14 cellular contexts compared by ENCODE assay signal in genomic region chr9:99108131-99108530, GRCh38. TPM values are rescaled to one million over a fixed set of nuclear protein-coding genes. Genes with fewer than 3 reads are reported as not detected.
DNase-seq lines count a peak whose midpoint lies in the region; ATAC-seq and TF ChIP-seq lines count a peak whose summit lies in the region.
"Had no signal": no experiment of that assay in that cellular context is flagged by ENCODE, and none has a peak within 500 bp of the region (broad histone marks: within the 10 kb centered on the region; RNA-seq: fewer than 3 reads in every experiment).

No MANE protein-coding gene starts in this region.

- no peak overlapping the region for H3K4me3 ChIP-seq in uterus
- H3K4me3 ChIP-seq: gastrocnemius medialis, PC-9 had no signal

- intact Hi-C loops in CD14-positive monocyte (cut with micrococcal nuclease) (loop anchor here (5.0 to 10.0 kb wide), 2 partner anchors 51 to 113 kb away; no protein-coding TSS in a partner anchor), uterus (cut with DNase I; ENCODE audit: low total_unique reads) (no loop called here)

- POLR2A ChIA-PET in naive thymus-derived CD8-positive, alpha-beta T cell (lab: Charles Lee), result interaction anchor here (6.1 kb wide), 1 partner anchor 29 kb away, joined by 53 read pairs; no protein-coding TSS in a partner anchor

- peaks cover 0 to 5% (median 0%) of the 10 kb centered on the region in 3 donors for H3K27me3 Mint-ChIP-seq in CD14-positive monocyte (ENCODE audit: low read depth in 3 of 3)
- H3K27me3 Mint-ChIP-seq in activated T-helper 17 cell treated with anti-CD3 and anti-CD28 coated beads, Interleukin-2, amount 50 U/mL, for 72 hours, result no peaks in the 10 kb centered on the region
- no peaks in the 10 kb centered on the region for H3K27me3 Mint-ChIP-seq in naive thymus-derived CD8-positive, alpha-beta T cell

- TF ChIP-seq POLR2A in uterus (IDR thresholded peaks at IDR 0.05), result no peak

- no peaks in the 10 kb centered on the region for H3K36me3 ChIP-seq in uterus
- H3K36me3 ChIP-seq: gastrocnemius medialis had no signal

- H3K4me3 Mint-ChIP-seq in CD14-positive monocyte, result peak overlapping the region in 1 of 2 donors; percentile 35
- H3K4me3 Mint-ChIP-seq in activated T-helper 17 cell treated with anti-CD3 and anti-CD28 coated beads, Interleukin-2, amount 50 U/mL, for 72 hours, result peak overlapping the region; percentile 90
- peak overlapping the region; percentile 71 to 92 (median 84) for H3K4me3 Mint-ChIP-seq in naive thymus-derived CD8-positive, alpha-beta T cell

- peaks cover 82% of the 10 kb centered on the region for H3K4me1 Mint-ChIP-seq in CD14-positive monocyte
- peaks cover 55% of the 10 kb centered on the region for H3K4me1 Mint-ChIP-seq in activated T-helper 17 cell treated with anti-CD3 and anti-CD28 coated beads, Interleukin-2, amount 50 U/mL, for 72 hours
- peaks cover 51 to 84% (median 83%) of the 10 kb centered on the region in 4 donors for H3K4me1 Mint-ChIP-seq in naive thymus-derived CD8-positive, alpha-beta T cell

- peaks cover 7 to 9% of the 10 kb centered on the region in 2 donors for H3K4me1 ChIP-seq in uterus

- H3K27ac Mint-ChIP-seq in CD14-positive monocyte, result peak overlapping the region; percentile 88 to 98 (median 97)
- peak overlapping the region; percentile 2 for H3K27ac Mint-ChIP-seq in activated T-helper 17 cell treated with anti-CD3 and anti-CD28 coated beads, Interleukin-2, amount 50 U/mL, for 72 hours
- H3K27ac Mint-ChIP-seq in naive thymus-derived CD8-positive, alpha-beta T cell, result peak overlapping the region in 9 of 10 donors; percentile 7 to 89 (median 79)

- H3K9me3 Mint-ChIP-seq in CD14-positive monocyte, result no peaks in the 10 kb centered on the region
- H3K9me3 Mint-ChIP-seq in activated T-helper 17 cell treated with anti-CD3 and anti-CD28 coated beads, Interleukin-2, amount 50 U/mL, for 72 hours, result no peaks in the 10 kb centered on the region
- H3K9me3 Mint-ChIP-seq in naive thymus-derived CD8-positive, alpha-beta T cell, result no peaks in the 10 kb centered on the region

- peak overlapping the region in 1 of 2 donors; percentile 50 for H3K27ac ChIP-seq in uterus
- H3K27ac ChIP-seq: PC-9 had no signal

- H3K36me3 Mint-ChIP-seq in CD14-positive monocyte, result peaks cover 5 to 13% of the 10 kb centered on the region in 2 donors
- peaks cover 18% of the 10 kb centered on the region for H3K36me3 Mint-ChIP-seq in activated T-helper 17 cell treated with anti-CD3 and anti-CD28 coated beads, Interleukin-2, amount 50 U/mL, for 72 hours (ENCODE audit: low read depth)
- H3K36me3 Mint-ChIP-seq in naive thymus-derived CD8-positive, alpha-beta T cell, result peaks cover 0 to 9% (median 3%) of the 10 kb centered on the region in 3 donors

- no peaks in the 10 kb centered on the region for H3K27me3 ChIP-seq in uterus
- H3K27me3 ChIP-seq: gastrocnemius medialis had no signal

- no peak for ATAC-seq in activated T-helper 17 cell treated with anti-CD3 and anti-CD28 coated beads, Interleukin-2, amount 50 U/mL, for 72 hours (replicated peaks)
- no peak for ATAC-seq in naive thymus-derived CD8-positive, alpha-beta T cell
- no peak for ATAC-seq in omental fat pad (ENCODE audit: low FRiP score)
- ATAC-seq: gastrocnemius medialis had no signal

- no peak for DNase-seq in CD14-positive monocyte (ENCODE audit: low spot score)
- peak; percentile 36 for DNase-seq in GF-D8 (lab: John Stamatoyannopoulos, UW)
- DNase-seq in naive thymus-derived CD8-positive, alpha-beta T cell, result no peak
- DNase-seq in superior temporal gyrus (ENCODE audit: extremely low spot score), result no peak
- DNase-seq in NCI-H226, result no peak
- DNase-seq in uterus, result no peak
- no peak for DNase-seq in omental fat pad (ENCODE audit: low spot score)
- DNase-seq: activated effector memory CD4-positive, alpha-beta T cell treated with Interleukin-2 at 50 U/mL for 16 hours; gastrocnemius medialis; NCI-H1417; NCI-H345; PC-9; stimulated activated CD4-positive, alpha-beta T cell treated with anti-CD3 and anti-CD28 coated beads, Interleukin-4, amount 100 ng/mL, for 1 hour had no signal

- no peaks in the 10 kb centered on the region for H3K9me3 ChIP-seq in uterus
- H3K9me3 ChIP-seq: gastrocnemius medialis had no signal

- TF ChIP-seq CTCF in CD14-positive monocyte (IDR thresholded peaks at IDR 0.05) (no peak), uterus (IDR thresholded peaks at IDR 0.05) (no peak), omental fat pad (IDR thresholded peaks at IDR 0.05) (no peak)

RNA-seq across cellular contexts. Expression of gene TGFBR1, which starts 3.2 kb away (rescaled TPM):
- polyA plus RNA-seq in CD14-positive monocyte, result 10 to 100 TPM; 25.0 to 26.8 TPM
- 10 to 100 TPM; 56.0 to 56.3 TPM for total RNA-seq in activated T-helper 17 cell treated with anti-CD3 and anti-CD28 coated beads, Interleukin-2, amount 50 U/mL, for 72 hours
- 10 to 100 TPM; 43.6 to 45.3 TPM for total RNA-seq in naive thymus-derived CD8-positive, alpha-beta T cell
- polyA plus RNA-seq in naive thymus-derived CD8-positive, alpha-beta T cell, result 10 to 100 TPM; 19.2 to 23.6 (median 22.3) TPM
- 100 to 1,000 TPM in 1 of 4 donors, 10 to 100 TPM in 3; 27.1 to 101 (median 41.3) TPM for total RNA-seq in uterus
- total RNA-seq in omental fat pad, result 10 to 100 TPM; 20.9 to 35.2 (median 30.9) TPM

Comparison
In these comparisons a context has a peak if more than half of its experiments do, and no peak if none do; other contexts are left out.
1. H3K27ac Mint-ChIP-seq: peak in every context shown above with its lines; median percentile 97 in CD14-positive monocyte; 79 in naive thymus-derived CD8-positive, alpha-beta T cell; 2 in activated T-helper 17 cell treated with anti-CD3 and anti-CD28 coated beads, Interleukin-2, amount 50 U/mL, for 72 hours.